Comparison of ENCODE assay signal across 11 cellular contexts in the genomic region with DNA sequence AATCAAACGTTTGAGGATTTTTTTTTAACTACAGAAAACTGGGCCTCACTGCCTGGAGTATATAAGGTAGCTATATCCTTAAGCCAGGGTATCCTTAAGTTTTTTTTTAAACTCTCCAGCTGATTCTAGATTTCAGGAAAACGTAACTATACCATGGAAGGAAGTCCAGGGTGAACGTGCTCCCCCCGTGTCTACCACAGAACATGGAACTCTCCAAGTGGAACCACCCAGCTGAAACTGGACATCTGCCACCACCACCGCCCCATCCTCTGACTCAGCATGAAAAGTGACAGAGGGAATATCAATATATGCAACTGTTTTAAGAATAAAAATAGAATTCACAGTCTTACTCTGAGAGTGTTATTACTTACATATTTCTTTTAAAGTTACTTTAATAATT.
A peak's percentile ranks its signal among the peaks of the same experiment; 100 is the strongest.
DNase-seq lines count a peak whose midpoint lies in the region; ATAC-seq and TF ChIP-seq lines count a peak whose summit lies in the region.
"Had no signal": no experiment of that assay in that cellular context is flagged by ENCODE, and none has a peak within 500 bp of the region (broad histone marks: within the 10 kb centered on the region; RNA-seq: fewer than 3 reads in every experiment).

No MANE protein-coding gene starts in this region.

- H3K27me3 ChIP-seq in PC-3 (ENCODE audit: low read length) (no peaks in the 10 kb centered on the region), foreskin keratinocyte (no peaks in the 10 kb centered on the region)
- H3K27me3 ChIP-seq: neutrophil, Peyer's patch had no signal

- no peak overlapping the region for H2AFZ ChIP-seq in PC-3 (ENCODE audit: low read length)

- H3K4me1 ChIP-seq in PC-3 (ENCODE audit: insufficient read depth, low read length) (no peaks in the 10 kb centered on the region), foreskin keratinocyte (peaks cover 5% of the 10 kb centered on the region)
- H3K4me1 ChIP-seq: Peyer's patch had no signal

- no peak overlapping the region for H3K9ac ChIP-seq in PC-3 (ENCODE audit: low read length)

- CTCF ChIA-PET in PC-3 (lab: Charles Lee): no interaction called here

- H3F3A ChIP-seq in PC-3 (ENCODE audit: low read length, unreplicated experiment): no peaks in the 10 kb centered on the region

- intact Hi-C loops in PC-3 (cut with micrococcal nuclease) (no loop called here), sciatic nerve (cut with DNase I) (no loop called here)

- H3K36me3 ChIP-seq in PC-3 (ENCODE audit: low read depth, low read length): peaks cover 22% of the 10 kb centered on the region

- no peak overlapping the region for H3K4me2 ChIP-seq in PC-3 (ENCODE audit: low read length)

- no peaks in the 10 kb centered on the region for H3K9me2 ChIP-seq in PC-3 (replicated peaks; ENCODE audit: low read length)

- no peaks in the 10 kb centered on the region for H4K20me1 ChIP-seq in PC-3 (ENCODE audit: low read length)

- H3K9me3 ChIP-seq in PC-3 (ENCODE audit: low read length): no peaks in the 10 kb centered on the region
- H3K9me3 ChIP-seq: neutrophil, Peyer's patch had no signal

- TF ChIP-seq CTCF in PC-3 (conservative IDR thresholded peaks at IDR 0.05; ENCODE audit: low read depth, low read length): no peak
- no peak for TF ChIP-seq CTCF in foreskin keratinocyte (conservative IDR thresholded peaks at IDR 0.05)

- BruUV-seq in PC-3 (replicated peaks; lab: Mats Ljungman, UMichigan): no TSS peak

- H3K79me2 ChIP-seq in PC-3 (ENCODE audit: low read length): no peaks in the 10 kb centered on the region

- H3K4me3 ChIP-seq in PC-3 (ENCODE audit: low read length): no peak overlapping the region
- H3K4me3 ChIP-seq: Peyer's patch had no signal

- POLR2A ChIA-PET in PC-3 (lab: Charles Lee; ENCODE audit: unreplicated experiment): interaction anchor here (0.5 kb wide), 1 partner anchor 18 kb away, joined by 3 read pairs; no protein-coding TSS in a partner anchor

- DNase-seq in GM04504 (ENCODE audit: low read depth) (peak; percentile 57), PC-3 (peak; percentile 16), foreskin keratinocyte (no peak), sciatic nerve (ENCODE audit: low spot score) (peak; percentile 68), pons (ENCODE audit: low spot score) (no peak), NAMALWA (ENCODE audit: low spot score) (no peak)
- DNase-seq: DND-41, Peyer's patch had no signal

- no peak overlapping the region for H3K27ac ChIP-seq in PC-3 (ENCODE audit: low read length)
- H3K27ac ChIP-seq in foreskin keratinocyte: no peak overlapping the region
- H3K27ac ChIP-seq: neutrophil, Peyer's patch had no signal

- ATAC-seq in PC-3 (no peak), foreskin keratinocyte (peak; percentile 32), sciatic nerve (no peak), GM18873 (IDR thresholded peaks at IDR 0.05; ENCODE audit: low FRiP score, unreplicated experiment) (no peak), HG02852 (IDR thresholded peaks at IDR 0.05; ENCODE audit: unreplicated experiment) (no peak)

Comparison
In these comparisons a context has a peak if more than half of its experiments do, and no peak if none do; other contexts are left out.
1. DNase-seq: peak in GM04504 (single experiment), PC-3 (single experiment) and sciatic nerve (single experiment); none in foreskin keratinocyte (0 of 2), pons (single experiment) and NAMALWA (single experiment).